Comparison of ENCODE assay signal across 8 cellular contexts in the genomic region with DNA sequence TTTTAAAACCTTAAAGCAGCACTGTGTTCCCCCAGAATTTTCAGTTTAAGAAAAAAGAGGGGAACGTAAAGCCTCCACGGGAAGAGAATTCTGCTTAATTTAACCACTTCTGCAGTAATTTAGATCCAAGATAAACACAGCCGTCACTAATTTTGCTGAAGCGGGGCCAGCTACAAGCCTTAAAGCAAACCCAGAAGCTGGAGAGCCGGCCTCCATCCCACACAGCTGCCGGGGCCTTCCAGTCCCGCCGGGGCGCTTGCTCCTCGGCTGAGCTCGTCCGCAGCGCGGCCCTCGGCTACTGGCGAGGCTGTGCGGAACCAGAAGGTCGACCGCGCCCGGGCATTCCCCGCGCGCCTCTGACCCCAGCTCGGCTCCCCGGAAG. TPM values are rescaled to one million over a fixed set of nuclear protein-coding genes. Genes with fewer than 3 reads are reported as not detected.
DNase-seq lines count a peak whose midpoint lies in the region; FAIRE-seq and TF ChIP-seq lines count a peak whose summit lies in the region.

No MANE protein-coding gene starts in this region.

- H3K27ac ChIP-seq in RWPE1 (peak overlapping the region; percentile 98), neutrophil (peak overlapping the region; percentile 94)

- POLR2A ChIA-PET in RWPE1 (lab: Yijun Ruan, JAX; ENCODE audit: low non-redundant PET) = interaction anchor here (1.6 kb wide), 1 partner anchor 202 kb away, joined by 4 read pairs; no protein-coding TSS in a partner anchor

- CTCF ChIA-PET in RWPE1 (lab: Yijun Ruan, JAX) = interaction anchor here (0.6 kb wide), 1 partner anchor 52 kb away, joined by 3 read pairs; no protein-coding TSS in a partner anchor

- H3K36me3 ChIP-seq in neutrophil = peaks cover 4% of the 10 kb centered on the region

- no peaks in the 10 kb centered on the region for H3K27me3 ChIP-seq in neutrophil

- FAIRE-seq in D721Med (lab: Jason Lieb, UNC) = no peak

- no peaks in the 10 kb centered on the region for H3K9me3 ChIP-seq in neutrophil

- H3K4me1 ChIP-seq in neutrophil (ENCODE audit: control insufficient read depth in 1 of 2, insufficient read depth in 1 of 2, low read depth in 1 of 2, low read length in 1 of 2) = peaks cover 35% of the 10 kb centered on the region in 2 experiments

- H3K4me3 ChIP-seq in epithelial cell of proximal tubule (ENCODE audit: low read depth, low read length) (peak overlapping the region; percentile 94), neutrophil (ENCODE audit: low read depth in 1 of 2, low read length in 1 of 2) (peak overlapping the region; percentile 92 to 94)

- TF ChIP-seq CTCF in RWPE1 (conservative IDR thresholded peaks at IDR 0.05; ENCODE audit: low read depth) (no peak), epithelial cell of proximal tubule (conservative IDR thresholded peaks at IDR 0.05; ENCODE audit: low read depth, low read length) (no peak), neutrophil (IDR thresholded peaks at IDR 0.05) (peak; percentile 12), D721Med (IDR thresholded peaks at IDR 0.05; ENCODE audit: insufficient read depth, missing control alignments) (no peak)

- peak; percentile 56 for DNase-seq in NCI-H146 treated with DMSO at 0.1 percent for 48 hours (lab: John Stamatoyannopoulos, UW; ENCODE audit: unreplicated experiment)
- no peak for DNase-seq in NCI-H146 (lab: John Stamatoyannopoulos, UW)
- DNase-seq in RWPE1 (ENCODE audit: low spot score) = peak; percentile 36
- no peak for DNase-seq in epithelial cell of proximal tubule (ENCODE audit: low read depth)
- no peak for DNase-seq in D721Med (ENCODE audit: insufficient read length, low spot score)
- no peak for DNase-seq in NCI-H1436 (lab: John Stamatoyannopoulos, UW)
- DNase-seq in HuH-7 (ENCODE audit: low spot score) = no peak

RNA-seq across cellular contexts. Expression of gene ANKRD10, which starts 1.0 kb away (rescaled TPM):
- total RNA-seq in epithelial cell of proximal tubule = 36.5 and 54.9 TPM in 2 replicates

Comparison
In these comparisons a context has a peak if more than half of its experiments do, and no peak if none do; other contexts are left out.
1. DNase-seq: peak in NCI-H146 treated with DMSO at 0.1 percent for 48 hours (single experiment) and RWPE1 (single experiment); none in NCI-H146 (single experiment), epithelial cell of proximal tubule (single experiment), D721Med (single experiment), NCI-H1436 (single experiment) and HuH-7 (single experiment).